In genomic region chr4:133146574-133147198, GRCh38 we compare ENCODE assay signal across 8 cellular contexts. TPM values are rescaled to one million over a fixed set of nuclear protein-coding genes. Genes with fewer than 3 reads are reported as not detected.
DNase-seq lines count a peak whose midpoint lies in the region; ATAC-seq and TF ChIP-seq lines count a peak whose summit lies in the region.

No MANE protein-coding gene starts in this region.

- peaks cover 19% of the 10 kb centered on the region for H3K4me1 Mint-ChIP-seq in activated T-cell treated with anti-CD3 and anti-CD28 coated beads, Interleukin-2, amount 50 U/mL, for 72 hours (ENCODE audit: low read depth)
- peaks cover 11% of the 10 kb centered on the region for H3K4me1 Mint-ChIP-seq in activated T-cell treated with anti-CD3 and anti-CD28 coated beads, Interleukin-2, amount 50 U/mL, for 4 hours (ENCODE audit: low read depth)
- H3K4me1 Mint-ChIP-seq in endodermal cell = peaks cover 22% of the 10 kb centered on the region
- peaks cover 13% of the 10 kb centered on the region for H3K4me1 Mint-ChIP-seq in CD8-positive, alpha-beta T cell (ENCODE audit: low read depth)

- no peak overlapping the region for H3K4me3 ChIP-seq in OCI-LY7 (ENCODE audit: low read depth, low read length, poor library complexity, severe bottlenecking)
- H3K4me3 ChIP-seq in endodermal cell (ENCODE audit: low read length) = peak overlapping the region; percentile 98
- H3K4me3 ChIP-seq in muscle layer of colon (ENCODE audit: low read depth in 1 of 2, low read length in 2 of 2) = peak overlapping the region; percentile 27 to 50
- H3K4me3 ChIP-seq in CD8-positive, alpha-beta T cell (ENCODE audit: low read depth, low read length) = no peak overlapping the region

- 2 to 8% methylated on average over 14 to 27 of the region's 27 CpGs for WGBS in endodermal cell (ENCODE audit: insufficient coverage in 1 of 2, insufficient read length in 1 of 2), 2 experiments

- H3K4me1 ChIP-seq in OCI-LY7 (ENCODE audit: insufficient read depth, low read length, poor library complexity, severe bottlenecking) (no peaks in the 10 kb centered on the region), endodermal cell (ENCODE audit: control insufficient read depth, insufficient read depth, low read length) (no peaks in the 10 kb centered on the region), muscle layer of colon (ENCODE audit: insufficient read depth, low read length) (peaks cover 39% of the 10 kb centered on the region)
- H3K4me1 ChIP-seq in CD8-positive, alpha-beta T cell (ENCODE audit: insufficient read depth, low read length) = no peaks in the 10 kb centered on the region

- H3K27ac ChIP-seq in OCI-LY7 (ENCODE audit: low read depth, low read length, poor library complexity, severe bottlenecking) (no peak overlapping the region), endodermal cell (ENCODE audit: low read depth, low read length) (no peak overlapping the region), muscle layer of colon (ENCODE audit: low read depth, low read length) (no peak overlapping the region)
- H3K27ac ChIP-seq in CD8-positive, alpha-beta T cell (ENCODE audit: low read depth, low read length) = no peak overlapping the region

- H3K27me3 Mint-ChIP-seq in activated T-cell treated with anti-CD3 and anti-CD28 coated beads, Interleukin-2, amount 50 U/mL, for 72 hours (ENCODE audit: low read depth) = peaks cover 55% of the 10 kb centered on the region
- H3K27me3 Mint-ChIP-seq in activated T-cell treated with anti-CD3 and anti-CD28 coated beads, Interleukin-2, amount 50 U/mL, for 4 hours (ENCODE audit: low read depth) = peaks cover 57% of the 10 kb centered on the region
- H3K27me3 Mint-ChIP-seq in endodermal cell (ENCODE audit: insufficient read depth) = peaks cover 13% of the 10 kb centered on the region
- H3K27me3 Mint-ChIP-seq in CD8-positive, alpha-beta T cell (ENCODE audit: low read depth) = peaks cover 58% of the 10 kb centered on the region

- DNase-seq in activated T-cell treated with anti-CD3 and anti-CD28 coated beads, Interleukin-2, amount 50 U/mL, for 72 hours = peak; percentile 26 to 37
- no peak for DNase-seq in activated T-cell treated with anti-CD3 and anti-CD28 coated beads, Interleukin-2, amount 50 U/mL, for 4 hours
- DNase-seq in OCI-LY7 (ENCODE audit: low spot score) (no peak), endodermal cell (peak; percentile 94), kidney glomerular epithelial cell (lab: John Stamatoyannopoulos, UW) (no peak)
- DNase-seq in CD8-positive, alpha-beta T cell = no peak

- peak overlapping the region in 1 of 2 donors; percentile 21 for H3K4me3 Mint-ChIP-seq in activated T-cell treated with anti-CD3 and anti-CD28 coated beads, Interleukin-2, amount 50 U/mL, for 72 hours
- no peak overlapping the region for H3K4me3 Mint-ChIP-seq in activated T-cell treated with anti-CD3 and anti-CD28 coated beads, Interleukin-2, amount 50 U/mL, for 4 hours
- H3K4me3 Mint-ChIP-seq in endodermal cell = peak overlapping the region; percentile 97
- no peak overlapping the region for H3K4me3 Mint-ChIP-seq in CD8-positive, alpha-beta T cell

- H3K36me3 ChIP-seq in OCI-LY7 (ENCODE audit: insufficient read depth, low read length) (no peaks in the 10 kb centered on the region), endodermal cell (ENCODE audit: control insufficient read depth, insufficient read depth, low read length) (no peaks in the 10 kb centered on the region), muscle layer of colon (ENCODE audit: insufficient read depth, low read length) (no peaks in the 10 kb centered on the region)
- H3K36me3 ChIP-seq in CD8-positive, alpha-beta T cell (ENCODE audit: insufficient read depth, low read length) = no peaks in the 10 kb centered on the region

- POLR2A ChIA-PET in OCI-LY7 (lab: Charles Lee) = interaction anchor here (0.6 kb wide), 2 partner anchors 28 to 421 kb away, joined by 3 read pairs; no protein-coding TSS in a partner anchor
- POLR2A ChIA-PET in CD8-positive, alpha-beta T cell (lab: Charles Lee) = no interaction called here

- no peak overlapping the region for H3K27ac Mint-ChIP-seq in activated T-cell treated with anti-CD3 and anti-CD28 coated beads, Interleukin-2, amount 50 U/mL, for 72 hours
- H3K27ac Mint-ChIP-seq in endodermal cell = peak overlapping the region; percentile 87
- no peak overlapping the region for H3K27ac Mint-ChIP-seq in CD8-positive, alpha-beta T cell

- no peaks in the 10 kb centered on the region for H3K9me3 Mint-ChIP-seq in activated T-cell treated with anti-CD3 and anti-CD28 coated beads, Interleukin-2, amount 50 U/mL, for 72 hours
- H3K9me3 Mint-ChIP-seq in activated T-cell treated with anti-CD3 and anti-CD28 coated beads, Interleukin-2, amount 50 U/mL, for 4 hours = no peaks in the 10 kb centered on the region
- no peaks in the 10 kb centered on the region for H3K9me3 Mint-ChIP-seq in endodermal cell
- H3K9me3 Mint-ChIP-seq in CD8-positive, alpha-beta T cell = no peaks in the 10 kb centered on the region

- TF ChIP-seq CTCF in OCI-LY7 (conservative IDR thresholded peaks at IDR 0.05; ENCODE audit: low read length) (peak; percentile 53), endodermal cell (conservative IDR thresholded peaks at IDR 0.05) (peak; percentile 98)
- TF ChIP-seq CTCF in CD8-positive, alpha-beta T cell (IDR thresholded peaks at IDR 0.05) = no peak

- H3K9me3 ChIP-seq in OCI-LY7 (ENCODE audit: low read length) = no peaks in the 10 kb centered on the region
- no peaks in the 10 kb centered on the region for H3K9me3 ChIP-seq in endodermal cell (ENCODE audit: control insufficient read depth, low read length)
- H3K9me3 ChIP-seq in muscle layer of colon (ENCODE audit: low read length) = no peaks in the 10 kb centered on the region
- H3K9me3 ChIP-seq in CD8-positive, alpha-beta T cell (ENCODE audit: low read length) = no peaks in the 10 kb centered on the region

- no peak overlapping the region for H3K4me2 ChIP-seq in OCI-LY7 (ENCODE audit: low read length)

- intact Hi-C loops in OCI-LY7 (cut with micrococcal nuclease; ENCODE audit: unreplicated experiment) = no loop called here
- intact Hi-C loops in CD8-positive, alpha-beta T cell (cut with DNase I, micrococcal nuclease) = no loop called here

- H4K20me1 ChIP-seq in OCI-LY7 (ENCODE audit: insufficient read depth, low read length) = no peaks in the 10 kb centered on the region

- no peaks in the 10 kb centered on the region for H3K9me2 ChIP-seq in OCI-LY7 (ENCODE audit: insufficient read depth, low read length)

- no TSS peak for BruUV-seq in OCI-LY7 (replicated peaks; lab: Mats Ljungman, UMichigan)

- no peak for ATAC-seq in activated T-cell treated with anti-CD3 and anti-CD28 coated beads, Interleukin-2, amount 50 U/mL, for 72 hours (replicated peaks in 1 of 2)
- no peak for ATAC-seq in activated T-cell treated with anti-CD3 and anti-CD28 coated beads, Interleukin-2, amount 50 U/mL, for 4 hours
- ATAC-seq in HG02870 (IDR thresholded peaks at IDR 0.05; ENCODE audit: unreplicated experiment) = peak; percentile 34
- no peak for ATAC-seq in CD8-positive, alpha-beta T cell

- peaks cover 2 to 5% of the 10 kb centered on the region in 2 donors for H3K36me3 Mint-ChIP-seq in activated T-cell treated with anti-CD3 and anti-CD28 coated beads, Interleukin-2, amount 50 U/mL, for 72 hours (ENCODE audit: insufficient read depth in 2 of 2)
- no peaks in the 10 kb centered on the region for H3K36me3 Mint-ChIP-seq in activated T-cell treated with anti-CD3 and anti-CD28 coated beads, Interleukin-2, amount 50 U/mL, for 4 hours (ENCODE audit: insufficient read depth)
- H3K36me3 Mint-ChIP-seq in endodermal cell (ENCODE audit: low read depth) = no peaks in the 10 kb centered on the region
- H3K36me3 Mint-ChIP-seq in CD8-positive, alpha-beta T cell = no peaks in the 10 kb centered on the region

- H3K27me3 ChIP-seq in endodermal cell (ENCODE audit: control insufficient read depth, insufficient read depth, low read length, poor library complexity, severe bottlenecking) = peaks cover 6% of the 10 kb centered on the region
- H3K27me3 ChIP-seq in muscle layer of colon (ENCODE audit: control insufficient read depth in 1 of 2, insufficient read depth in 2 of 2, low read length in 2 of 2) = peaks cover 25 to 36% of the 10 kb centered on the region in 2 donors
- no peaks in the 10 kb centered on the region for H3K27me3 ChIP-seq in CD8-positive, alpha-beta T cell (ENCODE audit: insufficient read depth, low read length)

- CTCF ChIA-PET in OCI-LY7 (lab: Charles Lee; ENCODE audit: unreplicated experiment) = no interaction called here
- CTCF ChIA-PET in CD8-positive, alpha-beta T cell (lab: Charles Lee) = no interaction called here

- H2AFZ ChIP-seq in OCI-LY7 (ENCODE audit: low read length) = no peak overlapping the region

- H3K79me2 ChIP-seq in OCI-LY7 (ENCODE audit: insufficient read depth, low read depth, low read length) = no peaks in the 10 kb centered on the region

- H3K9ac ChIP-seq in endodermal cell (ENCODE audit: extremely low read depth, low read length, poor library complexity, severe bottlenecking) (peak overlapping the region; percentile 62), muscle layer of colon (ENCODE audit: low read length) (no peak overlapping the region)

RNA-seq across cellular contexts. Expression of gene PCDH10, which starts 2.4 kb away (rescaled TPM):
- not detected for total RNA-seq in activated T-cell treated with anti-CD3 and anti-CD28 coated beads, Interleukin-2, amount 50 U/mL, for 72 hours
- total RNA-seq in activated T-cell treated with anti-CD3 and anti-CD28 coated beads, Interleukin-2, amount 50 U/mL, for 4 hours = not detected
- 0.21 TPM in 1 of 2 replicates, not detected in the other for total RNA-seq in OCI-LY7 (2014; rRNA removed; shearing (Covaris generic))
- total RNA-seq in OCI-LY7 (2022) (not detected in 2 replicates), endodermal cell (100 to 1,000 TPM; 111 to 139 TPM)
- 23.0 TPM for polyA plus RNA-seq in endodermal cell (2013, experiment 1 of 2)
- 23.3 TPM for polyA plus RNA-seq in endodermal cell (2013, experiment 2 of 2)
- not detected for total RNA-seq in CD8-positive, alpha-beta T cell

Comparison
In these comparisons a context has a peak if more than half of its experiments do, and no peak if none do; other contexts are left out.
1. DNase-seq: peak in activated T-cell treated with anti-CD3 and anti-CD28 coated beads, Interleukin-2, amount 50 U/mL, for 72 hours (2 of 2) and endodermal cell (single experiment); none in activated T-cell treated with anti-CD3 and anti-CD28 coated beads, Interleukin-2, amount 50 U/mL, for 4 hours (single experiment), OCI-LY7 (single experiment), kidney glomerular epithelial cell (single experiment) and CD8-positive, alpha-beta T cell (0 of 7).
2. H3K4me3 ChIP-seq: peak in endodermal cell (single experiment) and muscle layer of colon (2 of 2); none in OCI-LY7 (single experiment) and CD8-positive, alpha-beta T cell (single experiment).
3. RNA of gene PCDH10, which starts 2.4 kb away (total RNA-seq): 111 to 139 TPM in endodermal cell; not detected in activated T-cell treated with anti-CD3 and anti-CD28 coated beads, Interleukin-2, amount 50 U/mL, for 72 hours, 0.21 TPM in OCI-LY7, not detected in activated T-cell treated with anti-CD3 and anti-CD28 coated beads, Interleukin-2, amount 50 U/mL, for 4 hours and not detected in CD8-positive, alpha-beta T cell; every median in the first group is over 10 times any median in the second.